ENCODE assay signal across 1 cellular context in the genomic region with DNA sequence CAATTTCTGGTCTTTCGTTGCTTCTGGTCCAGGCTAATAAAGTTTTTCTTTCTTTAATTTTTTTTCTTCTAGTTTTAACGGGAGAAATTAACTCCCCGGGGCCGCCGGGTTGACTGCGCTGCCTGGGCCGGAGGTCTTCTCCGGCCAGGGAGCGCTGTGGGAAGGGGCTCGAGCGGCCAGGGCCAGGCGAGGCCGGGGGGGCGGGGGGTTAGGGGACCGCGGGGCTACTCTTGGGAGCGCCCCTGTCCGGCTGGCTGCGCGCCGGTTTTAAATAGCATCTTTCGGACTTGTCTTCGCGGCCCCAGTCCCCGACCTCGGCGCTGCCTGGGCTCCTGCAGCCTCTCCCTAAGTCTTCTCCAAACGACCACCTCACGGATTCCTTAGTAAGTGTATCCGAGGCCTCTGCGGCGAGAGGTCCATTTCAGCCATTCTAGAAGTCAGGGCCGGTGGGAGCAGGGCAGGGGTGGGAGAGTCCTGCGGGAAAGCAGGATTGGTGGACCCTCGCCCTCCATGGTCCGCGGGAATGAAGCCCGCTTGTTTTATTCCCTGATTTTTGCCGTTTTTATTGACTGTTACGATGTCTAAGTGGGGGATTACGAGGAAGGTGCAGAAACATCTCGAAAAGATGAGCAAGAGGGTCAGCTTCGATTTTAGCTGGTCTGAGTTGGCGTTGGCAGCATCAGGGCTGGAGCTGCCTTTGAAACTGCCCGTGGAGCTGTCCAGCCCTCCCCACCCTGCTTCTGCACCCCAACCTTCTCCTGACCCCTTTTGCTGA.
TF ChIP-seq lines count a peak whose summit lies in the region.

No MANE protein-coding gene starts in this region.

TF ChIP-seq in SK-N-SH, 30 proteins besides CTCF, POLR2A, EP300 and RAD21 (continued from another document):
- TF ChIP-seq FOXM1 (IDR thresholded peaks at IDR 0.05; ENCODE audit: low read depth) = no peak
